In the genomic region with DNA sequence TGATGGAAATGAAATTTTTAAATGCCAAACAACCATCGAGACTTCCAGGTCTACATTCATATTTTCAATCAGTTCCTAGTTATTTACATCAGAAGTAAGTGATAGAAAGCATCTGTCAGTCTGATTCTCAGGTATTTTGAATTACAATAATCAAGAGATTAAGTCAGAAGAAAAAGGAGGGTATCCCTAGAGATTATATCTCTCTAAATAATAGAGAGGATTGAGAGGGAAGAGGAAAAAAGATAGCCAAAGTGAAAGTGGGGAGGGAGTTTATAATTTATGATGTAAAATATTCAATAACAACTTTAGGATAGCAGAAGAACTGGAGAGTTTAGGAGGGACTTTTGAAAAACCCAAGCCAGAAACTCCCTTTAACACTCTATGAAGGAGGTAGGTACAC, we compare ENCODE assay signal across 1 cellular context.
TF ChIP-seq lines count a peak whose summit lies in the region.

No MANE protein-coding gene starts in this region.

TF ChIP-seq in GM23338, 12 proteins besides CTCF, POLR2A, EP300 and RAD21 (continued from another document):
- TF ChIP-seq, protein P1, sequence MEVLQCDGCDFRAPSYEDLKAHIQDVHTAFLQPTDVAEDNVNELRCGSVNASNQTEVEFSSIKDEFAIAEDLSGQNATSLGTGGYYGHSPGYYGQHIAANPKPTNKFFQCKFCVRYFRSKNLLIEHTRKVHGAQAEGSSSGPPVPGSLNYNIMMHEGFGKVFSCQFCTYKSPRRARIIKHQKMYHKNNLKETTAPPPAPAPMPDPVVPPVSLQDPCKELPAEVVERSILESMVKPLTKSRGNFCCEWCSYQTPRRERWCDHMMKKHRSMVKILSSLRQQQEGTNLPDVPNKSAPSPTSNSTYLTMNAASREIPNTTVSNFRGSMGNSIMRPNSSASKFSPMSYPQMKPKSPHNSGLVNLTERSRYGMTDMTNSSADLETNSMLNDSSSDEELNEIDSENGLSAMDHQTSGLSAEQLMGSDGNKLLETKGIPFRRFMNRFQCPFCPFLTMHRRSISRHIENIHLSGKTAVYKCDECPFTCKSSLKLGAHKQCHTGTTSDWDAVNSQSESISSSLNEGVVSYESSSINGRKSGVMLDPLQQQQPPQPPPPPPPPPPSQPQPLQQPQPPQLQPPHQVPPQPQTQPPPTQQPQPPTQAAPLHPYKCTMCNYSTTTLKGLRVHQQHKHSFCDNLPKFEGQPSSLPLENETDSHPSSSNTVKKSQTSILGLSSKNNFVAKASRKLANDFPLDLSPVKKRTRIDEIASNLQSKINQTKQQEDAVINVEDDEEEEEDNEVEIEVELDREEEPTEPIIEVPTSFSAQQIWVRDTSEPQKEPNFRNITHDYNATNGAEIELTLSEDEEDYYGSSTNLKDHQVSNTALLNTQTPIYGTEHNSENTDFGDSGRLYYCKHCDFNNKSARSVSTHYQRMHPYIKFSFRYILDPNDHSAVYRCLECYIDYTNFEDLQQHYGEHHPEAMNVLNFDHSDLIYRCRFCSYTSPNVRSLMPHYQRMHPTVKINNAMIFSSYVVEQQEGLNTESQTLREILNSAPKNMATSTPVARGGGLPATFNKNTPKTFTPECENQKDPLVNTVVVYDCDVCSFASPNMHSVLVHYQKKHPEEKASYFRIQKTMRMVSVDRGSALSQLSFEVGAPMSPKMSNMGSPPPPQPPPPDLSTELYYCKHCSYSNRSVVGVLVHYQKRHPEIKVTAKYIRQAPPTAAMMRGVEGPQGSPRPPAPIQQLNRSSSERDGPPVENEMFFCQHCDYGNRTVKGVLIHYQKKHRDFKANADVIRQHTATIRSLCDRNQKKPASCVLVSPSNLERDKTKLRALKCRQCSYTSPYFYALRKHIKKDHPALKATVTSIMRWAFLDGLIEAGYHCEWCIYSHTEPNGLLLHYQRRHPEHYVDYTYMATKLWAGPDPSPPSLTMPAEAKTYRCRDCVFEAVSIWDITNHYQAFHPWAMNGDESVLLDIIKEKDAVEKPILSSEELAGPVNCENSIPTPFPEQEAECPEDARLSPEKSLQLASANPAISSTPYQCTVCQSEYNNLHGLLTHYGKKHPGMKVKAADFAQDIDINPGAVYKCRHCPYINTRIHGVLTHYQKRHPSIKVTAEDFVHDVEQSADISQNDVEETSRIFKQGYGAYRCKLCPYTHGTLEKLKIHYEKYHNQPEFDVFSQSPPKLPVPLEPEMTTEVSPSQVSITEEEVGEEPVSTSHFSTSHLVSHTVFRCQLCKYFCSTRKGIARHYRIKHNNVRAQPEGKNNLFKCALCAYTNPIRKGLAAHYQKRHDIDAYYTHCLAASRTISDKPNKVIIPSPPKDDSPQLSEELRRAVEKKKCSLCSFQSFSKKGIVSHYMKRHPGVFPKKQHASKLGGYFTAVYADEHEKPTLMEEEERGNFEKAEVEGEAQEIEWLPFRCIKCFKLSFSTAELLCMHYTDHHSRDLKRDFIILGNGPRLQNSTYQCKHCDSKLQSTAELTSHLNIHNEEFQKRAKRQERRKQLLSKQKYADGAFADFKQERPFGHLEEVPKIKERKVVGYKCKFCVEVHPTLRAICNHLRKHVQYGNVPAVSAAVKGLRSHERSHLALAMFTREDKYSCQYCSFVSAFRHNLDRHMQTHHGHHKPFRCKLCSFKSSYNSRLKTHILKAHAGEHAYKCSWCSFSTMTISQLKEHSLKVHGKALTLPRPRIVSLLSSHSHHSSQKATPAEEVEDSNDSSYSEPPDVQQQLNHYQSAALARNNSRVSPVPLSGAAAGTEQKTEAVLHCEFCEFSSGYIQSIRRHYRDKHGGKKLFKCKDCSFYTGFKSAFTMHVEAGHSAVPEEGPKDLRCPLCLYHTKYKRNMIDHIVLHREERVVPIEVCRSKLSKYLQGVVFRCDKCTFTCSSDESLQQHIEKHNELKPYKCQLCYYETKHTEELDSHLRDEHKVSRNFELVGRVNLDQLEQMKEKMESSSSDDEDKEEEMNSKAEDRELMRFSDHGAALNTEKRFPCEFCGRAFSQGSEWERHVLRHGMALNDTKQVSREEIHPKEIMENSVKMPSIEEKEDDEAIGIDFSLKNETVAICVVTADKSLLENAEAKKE (CRISPR knock-in tag; IDR thresholded peaks at IDR 0.05), result no peak
- no peak for TF ChIP-seq NANOG (IDR thresholded peaks at IDR 0.05; ENCODE audit: borderline replicate concordance)
